ENCODE assay signal across 26 cellular contexts in the genomic region with DNA sequence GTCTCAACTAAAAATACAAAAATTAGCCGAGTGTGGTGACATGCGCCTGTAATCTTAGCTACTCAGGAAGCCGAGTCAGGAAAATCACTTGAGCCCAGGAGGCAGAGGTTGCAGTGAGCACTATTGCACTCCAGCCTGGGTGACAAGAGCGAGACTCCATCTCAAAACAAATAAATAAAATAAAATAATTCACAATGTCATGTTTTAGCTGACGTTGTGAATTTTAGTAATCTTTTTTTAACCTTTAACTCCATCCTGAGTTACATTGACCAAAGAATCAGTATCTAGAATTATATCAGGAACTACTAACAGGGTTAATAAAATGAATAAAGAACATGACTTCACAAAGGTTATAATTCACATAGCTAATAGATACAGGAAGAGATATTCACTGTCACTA.
"Had no signal": no experiment of that assay in that cellular context is flagged by ENCODE, and none has a peak within 500 bp of the region (broad histone marks: within the 10 kb centered on the region; RNA-seq: fewer than 3 reads in every experiment).

No MANE protein-coding gene starts in this region.

- DNase-seq: IMR-90; Kasumi-1; MM.1S; NCI-H1092 treated with DMSO at 0.1 percent for 48 hours; NCI-H1436; NCI-H187; NCI-H2029; NCI-H2081 treated with DMSO at 0.1 percent for 48 hours; NCI-H2171; NCI-H226; NCI-H446; NCI-H510A; NCI-H524 treated with DMSO at 0.1 percent for 48 hours; NCI-H69; NCI-H774; NK-92 treated with Interleukin-12 subunit alpha and Interleukin-12 subunit beta, amount 100 ng/mL, for 24 hours; OCI-M1; PC-9; Right ventricle myocardium superior; RPMI8226; SIG-M5; SW 1271 had no signal

- H3K9me3 ChIP-seq: SJSA1 had no signal

- FAIRE-seq: RCC 7860 had no signal

- H2AFZ ChIP-seq: PC-9 had no signal

- H3K27me3 ChIP-seq: SJSA1 had no signal

- H3K9ac ChIP-seq: KMS-11 had no signal

- H3K4me3 ChIP-seq: PC-9, SJSA1, SK-N-MC had no signal

- H3K4me2 ChIP-seq: KMS-11, PC-9 had no signal

- H3K27ac ChIP-seq: KMS-11, PC-9, SJSA1, SK-N-MC had no signal
